Comparison of ENCODE assay signal across 1 cellular context in genomic region chr1:1236945-1237873, GRCh38.
TF ChIP-seq lines count a peak whose summit lies in the region.

No MANE protein-coding gene starts in this region.

TF ChIP-seq in H1, 55 proteins besides CTCF, POLR2A, EP300 and RAD21:
- TF ChIP-seq RXRA (IDR thresholded peaks at IDR 0.05; ENCODE audit: insufficient read depth, low read depth, low read length) (no peak), ATF3 (IDR thresholded peaks at IDR 0.05; ENCODE audit: insufficient read depth, low read depth, low read length) (no peak)
